Comparison of ENCODE assay signal across 16 cellular contexts in genomic region chr5:122369416-122369815, GRCh38. TPM values are rescaled to one million over a fixed set of nuclear protein-coding genes. Genes with fewer than 3 reads are reported as not detected.
DNase-seq lines count a peak whose midpoint lies in the region; ATAC-seq and TF ChIP-seq lines count a peak whose summit lies in the region.
"Had no signal": no experiment of that assay in that cellular context is flagged by ENCODE, and none has a peak within 500 bp of the region (broad histone marks: within the 10 kb centered on the region; RNA-seq: fewer than 3 reads in every experiment).

No MANE protein-coding gene starts in this region.

- ATAC-seq in GM19395 (IDR thresholded peaks at IDR 0.05; ENCODE audit: unreplicated experiment), result no peak
- ATAC-seq: GM12878 had no signal

- H3K27ac Mint-ChIP-seq in nephron (peak overlapping the region; percentile 78 to 88 (median 85)), type B pancreatic cell (no peak overlapping the region)
- H3K27ac Mint-ChIP-seq: CD4-positive, alpha-beta memory T cell; HFFc6 had no signal

- H3K27me3 Mint-ChIP-seq in nephron (ENCODE audit: low read depth), result no peaks in the 10 kb centered on the region
- no peaks in the 10 kb centered on the region for H3K27me3 Mint-ChIP-seq in type B pancreatic cell
- H3K27me3 Mint-ChIP-seq: CD4-positive, alpha-beta memory T cell had no signal

- H3K4me3 ChIP-seq in HUES48 (ENCODE audit: low read depth, low read length) (peak overlapping the region; percentile 18; the same call in 1 of the 2 replicates), coronary artery (peak overlapping the region; percentile 41)
- H3K4me3 ChIP-seq: GM12878, HAP-1 had no signal

- no peak overlapping the region for H3K27ac ChIP-seq in HUES48 (ENCODE audit: low read depth, low read length)
- H3K27ac ChIP-seq in coronary artery, result peak overlapping the region in 1 of 2 donors; percentile 30
- H3K27ac ChIP-seq: C4-2B had no signal

- H3K36me3 Mint-ChIP-seq in nephron (ENCODE audit: low read depth), result no peaks in the 10 kb centered on the region
- H3K36me3 Mint-ChIP-seq in type B pancreatic cell, result peaks cover 3% of the 10 kb centered on the region
- H3K36me3 Mint-ChIP-seq: CD4-positive, alpha-beta memory T cell had no signal

- H3K4me1 Mint-ChIP-seq in nephron (peaks cover 49% of the 10 kb centered on the region), type B pancreatic cell (ENCODE audit: unreplicated experiment) (peaks cover 22% of the 10 kb centered on the region)
- H3K4me1 Mint-ChIP-seq: CD4-positive, alpha-beta memory T cell had no signal

- no peak overlapping the region for H3K4me3 Mint-ChIP-seq in nephron
- H3K4me3 Mint-ChIP-seq in type B pancreatic cell, result peak overlapping the region; percentile 17
- H3K4me3 Mint-ChIP-seq: CD4-positive, alpha-beta memory T cell; HFFc6 had no signal

- TF ChIP-seq CTCF in coronary artery (IDR thresholded peaks at IDR 0.05) (no peak), nephron (IDR thresholded peaks at IDR 0.05; ENCODE audit: unreplicated experiment in 3 of 3) (no peak), type B pancreatic cell (conservative IDR thresholded peaks at IDR 0.05) (no peak)

- H3K9me3 ChIP-seq in HUES48 (ENCODE audit: control insufficient read depth, insufficient read depth, low read length), result no peaks in the 10 kb centered on the region
- H3K9me3 ChIP-seq: BE2C, HAP-1 had no signal

- H3K9me3 Mint-ChIP-seq in nephron (no peaks in the 10 kb centered on the region), type B pancreatic cell (peaks cover 3% of the 10 kb centered on the region)
- H3K9me3 Mint-ChIP-seq: HFFc6 had no signal

- DNase-seq in coronary artery (ENCODE audit: low spot score), result no peak
- DNase-seq in type B pancreatic cell (ENCODE audit: extremely low spot score, unreplicated experiment), result no peak
- DNase-seq in anterior cingulate cortex (lab: John Stamatoyannopoulos, UW), result no peak
- DNase-seq in NCI-H2227 (lab: John Stamatoyannopoulos, UW; ENCODE audit: unreplicated experiment), result no peak
- DNase-seq: BE2C; CD4-positive, alpha-beta memory T cell; DMS79; GOT3; HFFc6 had no signal

- H3K36me3 ChIP-seq in HUES48 (ENCODE audit: control insufficient read depth, insufficient read depth, low read length), result no peaks in the 10 kb centered on the region
- H3K36me3 ChIP-seq: BE2C, HAP-1 had no signal

- H3K4me1 ChIP-seq in HUES48 (ENCODE audit: control insufficient read depth, insufficient read depth, low read length), result peaks cover 22% of the 10 kb centered on the region
- H3K4me1 ChIP-seq: BE2C had no signal

- H3K27me3 ChIP-seq in HUES48 (ENCODE audit: control insufficient read depth, insufficient read depth, low read length), result no peaks in the 10 kb centered on the region
- H3K27me3 ChIP-seq: BE2C had no signal

- H3K9ac ChIP-seq in HUES48 (ENCODE audit: low read depth, low read length), result no peak overlapping the region

RNA-seq across cellular contexts. Expression of gene SNCAIP, which starts 57.4 kb away (rescaled TPM):
- 6.6 and 31.6 TPM in 2 replicates for total RNA-seq in type B pancreatic cell (ENCODE audit: low replicate concordance)
- total RNA-seq: CD4-positive, alpha-beta memory T cell; G401 had no signal
